Comparison of ENCODE assay signal across 8 cellular contexts in the genomic region with DNA sequence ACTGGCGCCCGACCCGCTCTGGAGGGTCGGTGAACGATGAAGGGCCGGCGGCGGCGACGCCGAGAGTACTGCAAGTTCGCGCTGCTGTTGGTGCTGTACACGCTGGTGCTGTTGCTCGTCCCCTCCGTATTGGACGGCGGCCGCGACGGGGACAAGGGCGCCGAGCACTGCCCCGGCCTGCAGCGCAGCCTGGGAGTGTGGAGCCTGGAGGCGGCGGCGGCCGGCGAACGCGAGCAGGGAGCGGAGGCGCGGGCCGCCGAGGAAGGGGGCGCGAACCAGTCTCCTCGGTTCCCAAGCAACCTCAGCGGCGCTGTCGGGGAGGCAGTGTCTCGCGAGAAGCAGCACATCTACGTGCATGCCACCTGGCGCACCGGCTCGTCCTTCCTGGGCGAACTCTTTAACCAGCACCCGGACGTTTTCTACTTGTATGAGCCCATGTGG. TPM values are rescaled to one million over a fixed set of nuclear protein-coding genes. Genes with fewer than 3 reads are reported as not detected.
DNase-seq lines count a peak whose midpoint lies in the region; ATAC-seq, FAIRE-seq and TF ChIP-seq lines count a peak whose summit lies in the region.

No MANE protein-coding gene starts in this region.

- no peaks in the 10 kb centered on the region for H3K9me3 Mint-ChIP-seq in activated CD4-positive, alpha-beta T cell treated with anti-CD3 and anti-CD28 coated beads, Interleukin-2, amount 10 ng/mL, durations not matched to agents 7 days and 5 days
- H3K9me3 Mint-ChIP-seq in effector memory CD8-positive, alpha-beta T cell = no peaks in the 10 kb centered on the region

- no peaks in the 10 kb centered on the region for H3K9me3 ChIP-seq in thymus (ENCODE audit: control insufficient read depth)

- H3K4me3 ChIP-seq in thymus (ENCODE audit: low read length) = peak overlapping the region; percentile 60

- H3K36me3 Mint-ChIP-seq in activated CD4-positive, alpha-beta T cell treated with anti-CD3 and anti-CD28 coated beads, Interleukin-2, amount 10 ng/mL, durations not matched to agents 7 days and 5 days (ENCODE audit: low read depth) = peaks cover 18% of the 10 kb centered on the region
- H3K36me3 Mint-ChIP-seq in effector memory CD8-positive, alpha-beta T cell (ENCODE audit: insufficient read depth) = no peaks in the 10 kb centered on the region

- peaks cover 39% of the 10 kb centered on the region for H3K4me1 Mint-ChIP-seq in activated CD4-positive, alpha-beta T cell treated with anti-CD3 and anti-CD28 coated beads, Interleukin-2, amount 10 ng/mL, durations not matched to agents 7 days and 5 days
- peaks cover 29 to 36% of the 10 kb centered on the region in 2 donors for H3K4me1 Mint-ChIP-seq in effector memory CD8-positive, alpha-beta T cell (ENCODE audit: low read depth in 2 of 2)

- DNase-seq in ELR (ENCODE audit: low read depth) = peak; percentile 71
- DNase-seq in HCEC 1CT = peak; percentile 35
- DNase-seq in NCI-H146 (lab: John Stamatoyannopoulos, UW) = peak; percentile 74
- DNase-seq in activated CD4-positive, alpha-beta T cell treated with anti-CD3 and anti-CD28 coated beads, Interleukin-2, amount 10 ng/mL, durations not matched to agents 7 days and 5 days = peak; percentile 82
- DNase-seq in effector memory CD8-positive, alpha-beta T cell = peak; percentile 59 to 68 (median 62)
- peak; percentile 38 for DNase-seq in mucosa of gallbladder (ENCODE audit: low spot score)
- no peak for DNase-seq in H54 (ENCODE audit: insufficient read length, low spot score)

- no peak for TF ChIP-seq POLR2A in H54 (IDR thresholded peaks at IDR 0.05; ENCODE audit: low read depth, low read length)

- peak overlapping the region; percentile 42 for H3K27ac ChIP-seq in thymus (ENCODE audit: low read depth)

- H3K27me3 Mint-ChIP-seq in activated CD4-positive, alpha-beta T cell treated with anti-CD3 and anti-CD28 coated beads, Interleukin-2, amount 10 ng/mL, durations not matched to agents 7 days and 5 days = no peaks in the 10 kb centered on the region
- H3K27me3 Mint-ChIP-seq in effector memory CD8-positive, alpha-beta T cell = no peaks in the 10 kb centered on the region

- no peak for FAIRE-seq in H54 (lab: Jason Lieb, UNC)

- H3K4me3 Mint-ChIP-seq in activated CD4-positive, alpha-beta T cell treated with anti-CD3 and anti-CD28 coated beads, Interleukin-2, amount 10 ng/mL, durations not matched to agents 7 days and 5 days = peak overlapping the region; percentile 81
- peak overlapping the region; percentile 74 to 81 for H3K4me3 Mint-ChIP-seq in effector memory CD8-positive, alpha-beta T cell

- H3K27me3 ChIP-seq in thymus (ENCODE audit: control insufficient read depth, insufficient read depth) = no peaks in the 10 kb centered on the region

- no peaks in the 10 kb centered on the region for H3K36me3 ChIP-seq in thymus (ENCODE audit: control insufficient read depth, insufficient read depth)

- CTCF ChIA-PET in activated CD4-positive, alpha-beta T cell treated with anti-CD3 and anti-CD28 coated beads, Interleukin-2, amount 10 ng/mL, durations not matched to agents 7 days and 5 days (lab: Charles Lee) = interaction anchor here (0.6 kb wide), 1 partner anchor 165 kb away, joined by 3 read pairs; no protein-coding TSS in a partner anchor

- POLR2A ChIA-PET in activated CD4-positive, alpha-beta T cell treated with anti-CD3 and anti-CD28 coated beads, Interleukin-2, amount 10 ng/mL, durations not matched to agents 7 days and 5 days (lab: Charles Lee) = no interaction called here

- peak; percentile 55 for ATAC-seq in effector memory CD8-positive, alpha-beta T cell (replicated peaks)

- H3K4me1 ChIP-seq in thymus (ENCODE audit: control insufficient read depth, insufficient read depth, low read length) = peaks cover 5% of the 10 kb centered on the region

- H3K27ac Mint-ChIP-seq in activated CD4-positive, alpha-beta T cell treated with anti-CD3 and anti-CD28 coated beads, Interleukin-2, amount 10 ng/mL, durations not matched to agents 7 days and 5 days = peak overlapping the region; percentile 89
- H3K27ac Mint-ChIP-seq in effector memory CD8-positive, alpha-beta T cell = peak overlapping the region; percentile 76 to 90

- under 1% methylated on average over 50 of the region's 52 CpGs for WGBS in thymus

RNA-seq across cellular contexts. Expression of gene CHST7, which starts 0.4 kb away (rescaled TPM):
- 1 to 10 TPM; 8.4 to 9.9 TPM for total RNA-seq in activated CD4-positive, alpha-beta T cell treated with anti-CD3 and anti-CD28 coated beads, Interleukin-2, amount 10 ng/mL, durations not matched to agents 7 days and 5 days
- total RNA-seq in mucosa of gallbladder = 12.9 TPM
- 2.6 TPM for polyA plus RNA-seq in thymus

RNA-seq across cellular contexts. Expression of gene ZNF674, which starts 28.7 kb away (rescaled TPM):
- total RNA-seq in activated CD4-positive, alpha-beta T cell treated with anti-CD3 and anti-CD28 coated beads, Interleukin-2, amount 10 ng/mL, durations not matched to agents 7 days and 5 days = 1 to 10 TPM; 5.3 to 5.4 TPM
- total RNA-seq in mucosa of gallbladder = 4.7 TPM
- 2.8 TPM for polyA plus RNA-seq in thymus
